In genomic region chr17:75587718-75588545, GRCh38 we compare ENCODE assay signal across 8 cellular contexts. TPM values are rescaled to one million over a fixed set of nuclear protein-coding genes. Genes with fewer than 3 reads are reported as not detected.
DNase-seq lines count a peak whose midpoint lies in the region; ATAC-seq and TF ChIP-seq lines count a peak whose summit lies in the region.

Gene MYO15B, plus strand, starts transcription at chr17:75587800. Its CDS starts 258 bp downstream, at chr17:75588058.

- H3K79me1 ChIP-seq in mesendoderm (ENCODE audit: low read length), result no peaks in the 10 kb centered on the region

- H3K27ac ChIP-seq in DND-41 (ENCODE audit: low read length) (no peak within 1 kb of the TSS), dorsolateral prefrontal cortex (peak within 1 kb of the TSS; percentile 5 to 97 (median 90)), mesendoderm (ENCODE audit: low read depth, low read length) (peak within 1 kb of the TSS; percentile 86)

- H3K9ac ChIP-seq in DND-41 (ENCODE audit: low read depth, low read length) (peak within 1 kb of the TSS; percentile 61), mesendoderm (ENCODE audit: low read length) (peak within 1 kb of the TSS; percentile 91)

- H3K4ac ChIP-seq in mesendoderm (ENCODE audit: low read depth, low read length), result peak within 1 kb of the TSS; percentile 96

- H3K4me3 ChIP-seq in DND-41 (ENCODE audit: low read depth in 1 of 2, low read length in 2 of 2), result peak within 1 kb of the TSS in 1 of 2 experiments; percentile 45; a peak in 2 of 4 replicates
- H3K4me3 ChIP-seq in dorsolateral prefrontal cortex, result peak within 1 kb of the TSS; percentile 45 to 83 (median 68)
- peak within 1 kb of the TSS; percentile 37 for H3K4me3 ChIP-seq in mesendoderm (ENCODE audit: low read length)

- H4K8ac ChIP-seq in mesendoderm (ENCODE audit: low read depth, low read length), result peak within 1 kb of the TSS; percentile 28

- H3K79me2 ChIP-seq in DND-41 (ENCODE audit: insufficient read depth, low read length), result no peaks in the 10 kb centered on the region
- no peaks in the 10 kb centered on the region for H3K79me2 ChIP-seq in mesendoderm (ENCODE audit: control insufficient read depth, insufficient read depth, low read length)

- peak within 1 kb of the TSS; percentile 91 for H3K56ac ChIP-seq in mesendoderm (ENCODE audit: low read length)

- no peak for ATAC-seq in DND-41 (ENCODE audit: insufficient read depth, low read depth)

- peak within 1 kb of the TSS; percentile 83 for H3K4me2 ChIP-seq in DND-41 (ENCODE audit: insufficient read depth, low read length)
- peak within 1 kb of the TSS; percentile 85 for H3K4me2 ChIP-seq in mesendoderm (ENCODE audit: low read length)

- H2BK5ac ChIP-seq in mesendoderm (ENCODE audit: low read length), result no peak within 1 kb of the TSS

- H2BK120ac ChIP-seq in mesendoderm (ENCODE audit: low read depth, low read length), result no peak within 1 kb of the TSS

- peak within 1 kb of the TSS; percentile 95 for H3K18ac ChIP-seq in mesendoderm (ENCODE audit: low read length)

- DNase-seq in DND-41, result peak; percentile 40
- peak; percentile 57 for DNase-seq in NCI-H1105 treated with DMSO at 0.1 percent for 48 hours (lab: John Stamatoyannopoulos, UW)
- DNase-seq in activated CD4-positive, alpha-beta T cell treated with anti-CD3 and anti-CD28 coated beads, Interleukin-2, amount 50 U/mL, for 48 hours, result peak; percentile 44 to 49
- peak in 7 of 10 donors; percentile 15 to 72 (median 51) for DNase-seq in dorsolateral prefrontal cortex
- peak; percentile 85 for DNase-seq in mesendoderm
- peak; percentile 39 to 49 for DNase-seq in stimulated activated CD8-positive, alpha-beta memory T cell treated with anti-CD3 and anti-CD28 coated beads, Interleukin-15, amount 100 ng/mL, for 48 hours (ENCODE audit: low read depth in 2 of 2)
- DNase-seq in HK-2 (ENCODE audit: unreplicated experiment), result no peak
- no peak for DNase-seq in G401 (ENCODE audit: low spot score)

- H3K27me3 ChIP-seq in DND-41 (ENCODE audit: insufficient read depth, low read length, poor library complexity), result peaks cover 20% of the 10 kb centered on the region
- peaks cover 0 to 16% (median 0%) of the 10 kb centered on the region in 45 donors for H3K27me3 ChIP-seq in dorsolateral prefrontal cortex
- no peaks in the 10 kb centered on the region for H3K27me3 ChIP-seq in mesendoderm (ENCODE audit: insufficient read depth, low read length, poor library complexity)

- H2AFZ ChIP-seq in DND-41 (ENCODE audit: low read depth, low read length), result peak within 1 kb of the TSS; percentile 79

- intact Hi-C loops in dorsolateral prefrontal cortex (cut with DNase I), result loop anchor here (2.0 kb wide), 2 partner anchors 71 to 161 kb away; partner anchors contain the start of gene TSEN54 (in 2 of the 2)

- H2BK15ac ChIP-seq in mesendoderm (replicated peaks; ENCODE audit: low read depth), result no peak within 1 kb of the TSS

- no peak within 1 kb of the TSS for H4K5ac ChIP-seq in mesendoderm (ENCODE audit: low read length)

- WGBS in mesendoderm (ENCODE audit: extremely low coverage, insufficient coverage, low lambda C conversion rate), result no CpG with 5 or more reads among the region's 76 CpGs

- no peaks in the 10 kb centered on the region for H4K20me1 ChIP-seq in DND-41 (ENCODE audit: insufficient read depth, low read length)

- no peak within 1 kb of the TSS for H2AK5ac ChIP-seq in mesendoderm (ENCODE audit: low read length)

- TF ChIP-seq CTCF in DND-41 (IDR thresholded peaks at IDR 0.05; ENCODE audit: borderline replicate concordance, extremely low read depth, low read length, poor library complexity, severe bottlenecking), result peak; percentile 31
- peak in 50 of 56 donors; percentile 11 to 66 (median 38) for TF ChIP-seq CTCF in dorsolateral prefrontal cortex (IDR thresholded peaks at IDR 0.05 in 54 of 56, conservative IDR thresholded peaks at IDR 0.05 in 2 of 56; ENCODE audit: low read depth in 1 of 56, partially characterized antibody in 56 of 56)

- no peaks in the 10 kb centered on the region for H3K9me3 ChIP-seq in DND-41 (ENCODE audit: insufficient read depth, low read length, severe bottlenecking)

- H3K4me1 ChIP-seq in DND-41 (ENCODE audit: insufficient read depth, low read length) (peaks cover 21% of the 10 kb centered on the region), mesendoderm (ENCODE audit: control insufficient read depth, low read depth, low read length) (no peaks in the 10 kb centered on the region)

- no peaks in the 10 kb centered on the region for H3K36me3 ChIP-seq in DND-41 (ENCODE audit: insufficient read depth, low read length)
- no peaks in the 10 kb centered on the region for H3K36me3 ChIP-seq in mesendoderm (ENCODE audit: control insufficient read depth, insufficient read depth, low read length)

- in situ Hi-C loops in G401 (cut with HindIII; ENCODE audit: low sequenced_read_pairs), result no loop called here

- peak within 1 kb of the TSS; percentile 97 for H3K23ac ChIP-seq in mesendoderm (ENCODE audit: low read length)

RNA-seq across cellular contexts. Expression of gene MYO15B, which starts in this region (rescaled TPM):
- total RNA-seq in dorsolateral prefrontal cortex, result 100 to 1,000 TPM in 71 of 120 experiments, 10 to 100 TPM in 49; 51.8 to 266 (median 108) TPM
- 1.8 TPM for polyA plus RNA-seq in mesendoderm (2013, experiment 1 of 2)
- 1.1 TPM for polyA plus RNA-seq in mesendoderm (2013, experiment 2 of 2)
- 0.18 and 3.9 TPM in 2 replicates for total RNA-seq in G401 (2014; rRNA removed; shearing (Covaris generic))

Comparison
In these comparisons a context has a peak if more than half of its experiments do, and no peak if none do; other contexts are left out.
1. RNA of gene MYO15B (total RNA-seq): 51.8 to 266 TPM in dorsolateral prefrontal cortex; 0.18 to 3.9 TPM in G401; every median in the first group is over 10 times any median in the second.
2. DNase-seq: peak in DND-41 (single experiment), NCI-H1105 treated with DMSO at 0.1 percent for 48 hours (single experiment), activated CD4-positive, alpha-beta T cell treated with anti-CD3 and anti-CD28 coated beads, Interleukin-2, amount 50 U/mL, for 48 hours (2 of 2), dorsolateral prefrontal cortex (7 of 10), mesendoderm (single experiment) and stimulated activated CD8-positive, alpha-beta memory T cell treated with anti-CD3 and anti-CD28 coated beads, Interleukin-15, amount 100 ng/mL, for 48 hours (2 of 2); none in HK-2 (single experiment) and G401 (single experiment).